ENCODE assay signal across 25 cellular contexts in genomic region chr15:24078310-24079029, GRCh38.
"Had no signal": no experiment of that assay in that cellular context is flagged by ENCODE, and none has a peak within 500 bp of the region (broad histone marks: within the 10 kb centered on the region; RNA-seq: fewer than 3 reads in every experiment).

No MANE protein-coding gene starts in this region.

- H3K9me3 ChIP-seq: testis, thyroid gland, uterus, vagina had no signal

- H3K27me3 ChIP-seq: stomach, suprapubic skin, testis, thyroid gland, tibial artery, tibial nerve, transverse colon, upper lobe of left lung, uterus, vagina had no signal

- DNase-seq: stimulated activated CD4-positive, alpha-beta T cell treated with anti-CD3 and anti-CD28 coated beads, Interleukin-2, amount 100 ng/mL, for 48 hours; stimulated activated CD4-positive, alpha-beta T cell treated with anti-CD3 and anti-CD28 coated beads, Interleukin-4, amount 100 ng/mL, for 1 hour; stimulated activated CD4-positive, alpha-beta T cell treated with anti-CD3 and anti-CD28 coated beads, Interleukin-4, amount 100 ng/mL, for 24 hours; stimulated activated CD4-positive, alpha-beta T cell treated with anti-CD3 and anti-CD28 coated beads, Interleukin-4, amount 100 ng/mL, for 4 hours; stimulated activated CD8-positive, alpha-beta memory T cell treated with anti-CD3 and anti-CD28 coated beads, Interleukin-4, amount 100 ng/mL, for 48 hours; stimulated activated naive B cell treated with anti-CD40 and anti-IgM and Interleukin-4, amounts not matched to agents 10 μg/mL and 1 μg/mL and 100 μg/mL, for 72 hours; stimulated activated naive CD4-positive, alpha-beta T cell; stimulated activated naive CD4-positive, alpha-beta T cell treated with Interleukin-2 at 50 U/mL for 16 hours; stimulated activated naive CD8-positive, alpha-beta T cell treated with anti-CD3 and anti-CD28 coated beads, Interleukin-15, amount 100 ng/mL, for 72 hours; stimulated activated naive CD8-positive, alpha-beta T cell treated with anti-CD3 and anti-CD28 coated beads, Interleukin-15, Interleukin-2, amounts not matched to agents 100 U/mL and 50 U/mL, for 24 hours; stomach; substantia nigra; thyroid gland; tibial artery; transverse colon; trophoblast cell; uterus had no signal

- H3K4me1 ChIP-seq: stomach, suprapubic skin, testis, thyroid gland, tibial artery, tibial nerve, upper lobe of left lung, uterus, vagina had no signal

- H3K36me3 ChIP-seq: stomach, suprapubic skin, thoracic aorta, thyroid gland, tibial artery, tibial nerve, transverse colon, upper lobe of left lung, uterus, vagina had no signal

- H3K27ac ChIP-seq: stomach, suprapubic skin, testis, thoracic aorta, thyroid gland, tibial artery, tibial nerve, transverse colon, upper lobe of left lung, uterus, vagina had no signal

- H3K4me3 ChIP-seq: stomach, suprapubic skin, thoracic aorta, thyroid gland, tibial artery, tibial nerve, transverse colon, upper lobe of left lung, uterus, vagina had no signal

- ATAC-seq: stimulated activated effector memory CD8-positive, alpha-beta T cell treated with anti-CD3 and anti-CD28 coated beads, Interleukin-12 subunit alpha, Interleukin-12 subunit beta, amount 100 ng/mL, for 72 hours; stimulated activated memory B cell treated with anti-CD40 and anti-IgM and Interleukin-4, amounts not matched to agents 10 μg/mL and 1 μg/mL and 100 μg/mL, for 72 hours; stimulated activated naive B cell treated with anti-CD40 and anti-IgM and Interleukin-4, amounts not matched to agents 10 μg/mL and 1 μg/mL and 100 μg/mL, for 72 hours; stimulated activated naive CD8-positive, alpha-beta T cell treated with anti-CD3 and anti-CD28 coated beads, Interleukin-15, amount 100 ng/mL, for 72 hours; stimulated activated naive CD8-positive, alpha-beta T cell treated with anti-CD3 and anti-CD28 coated beads, Interleukin-15, Interleukin-2, amounts not matched to agents 100 U/mL and 50 U/mL, for 24 hours had no signal
